ENCODE assay signal across 21 cellular contexts in genomic region chr22:33569547-33569946, GRCh38.
A peak's percentile ranks its signal among the peaks of the same experiment; 100 is the strongest.
DNase-seq lines count a peak whose midpoint lies in the region; ATAC-seq and TF ChIP-seq lines count a peak whose summit lies in the region.
"Had no signal": no experiment of that assay in that cellular context is flagged by ENCODE, and none has a peak within 500 bp of the region (broad histone marks: within the 10 kb centered on the region; RNA-seq: fewer than 3 reads in every experiment).

No MANE protein-coding gene starts in this region.

- H4K20me1 ChIP-seq in DOHH2 (ENCODE audit: control insufficient read depth, insufficient read depth, low read depth, low read length), result no peaks in the 10 kb centered on the region
- H4K20me1 ChIP-seq in MM.1S (ENCODE audit: insufficient read depth, low read length), result no peaks in the 10 kb centered on the region

- H3K79me2 ChIP-seq in DOHH2 (ENCODE audit: control insufficient read depth, low read length) (no peaks in the 10 kb centered on the region), MM.1S (ENCODE audit: low read length) (peaks cover 44% of the 10 kb centered on the region)

- peak overlapping the region; percentile 52 for H2AFZ ChIP-seq in MM.1S (ENCODE audit: low read length)

- DNase-seq in MM.1S (no peak), naive B cell (no peak), T-cell (no peak), mesenteric fat pad (ENCODE audit: low spot score) (no peak), SIG-M5 treated with dmso at 0.1 percent for 504 hours (lab: John Stamatoyannopoulos, UW; ENCODE audit: unreplicated experiment) (no peak)
- no peak for DNase-seq in activated naive CD8-positive, alpha-beta T cell treated with anti-CD3 and anti-CD28 coated beads, Interleukin-2, amount 10 ng/mL, durations not matched to agents 7 days and 5 days
- DNase-seq in effector CD8-positive, alpha-beta T cell (lab: John Stamatoyannopoulos, UW), result no peak
- DNase-seq: activated CD4-positive, alpha-beta T cell treated with anti-CD3 and anti-CD28 coated beads, Interleukin-2, amount 50 U/mL, for 1 hour; activated naive CD4-positive, alpha-beta T cell; activated T-cell treated with anti-CD3 and anti-CD28 coated beads for 4 hours; CD4-positive, alpha-beta memory T cell; DMS53; H7; left colon; NCI-H1930; NCI-H524 treated with DMSO at 0.1 percent for 48 hours; stimulated activated CD4-positive, alpha-beta T cell treated with anti-CD3 and anti-CD28 coated beads, Interleukin-1b, Interleukin-23, amount 100 ng/mL, for 48 hours; stimulated activated naive CD8-positive, alpha-beta T cell treated with anti-CD3 and anti-CD28 coated beads, Interleukin-15, amount 100 ng/mL, for 72 hours; trophoblast cell had no signal

- H3K36me3 Mint-ChIP-seq in activated naive CD8-positive, alpha-beta T cell treated with anti-CD3 and anti-CD28 coated beads, Interleukin-2, amount 10 ng/mL, durations not matched to agents 7 days and 5 days, result no peaks in the 10 kb centered on the region
- H3K36me3 Mint-ChIP-seq in naive B cell (peaks cover 0 to 5% of the 10 kb centered on the region in 2 donors), T-cell (no peaks in the 10 kb centered on the region)
- H3K36me3 Mint-ChIP-seq: CD4-positive, alpha-beta memory T cell had no signal

- peaks cover 2% of the 10 kb centered on the region for H3K27me3 Mint-ChIP-seq in activated naive CD8-positive, alpha-beta T cell treated with anti-CD3 and anti-CD28 coated beads, Interleukin-2, amount 10 ng/mL, durations not matched to agents 7 days and 5 days
- no peaks in the 10 kb centered on the region for H3K27me3 Mint-ChIP-seq in naive B cell
- peaks cover 0 to 4% of the 10 kb centered on the region in 2 donors for H3K27me3 Mint-ChIP-seq in T-cell
- H3K27me3 Mint-ChIP-seq: stimulated activated naive CD8-positive, alpha-beta T cell treated with anti-CD3 and anti-CD28 coated beads, Interleukin-15, amount 100 ng/mL, for 72 hours had no signal

- H3K36me3 ChIP-seq in DOHH2 (ENCODE audit: control insufficient read depth, low read length), result no peaks in the 10 kb centered on the region
- no peaks in the 10 kb centered on the region for H3K36me3 ChIP-seq in MM.1S (replicated peaks; ENCODE audit: insufficient read depth, low read length)

- ATAC-seq in activated naive CD8-positive, alpha-beta T cell treated with anti-CD3 and anti-CD28 coated beads, Interleukin-2, amount 10 ng/mL, durations not matched to agents 7 days and 5 days (ENCODE audit: low read depth), result no peak
- ATAC-seq in naive B cell (ENCODE audit: low read depth in 2 of 2) (no peak), T-cell (replicated peaks in 1 of 4) (no peak)
- ATAC-seq: left colon; Panc1; stimulated activated naive CD8-positive, alpha-beta T cell treated with anti-CD3 and anti-CD28 coated beads, Interleukin-15, amount 100 ng/mL, for 72 hours had no signal

- no peak for TF ChIP-seq CTCF in DOHH2 (IDR thresholded peaks at IDR 0.05; ENCODE audit: low read depth, low read length, poor library complexity, severe bottlenecking)
- no peak for TF ChIP-seq CTCF in MM.1S (IDR thresholded peaks at IDR 0.05; ENCODE audit: low read length)

- H3K4me3 ChIP-seq in DOHH2 (ENCODE audit: low read length) (peak overlapping the region; percentile 73), MM.1S (ENCODE audit: low read length) (peak overlapping the region; percentile 58; the same call in 1 of the 2 replicates)

- no peaks in the 10 kb centered on the region for H3K9me3 ChIP-seq in DOHH2 (ENCODE audit: control insufficient read depth, insufficient read depth, low read length)
- no peaks in the 10 kb centered on the region for H3K9me3 ChIP-seq in MM.1S (replicated peaks; ENCODE audit: insufficient read depth, low read length)

- no peaks in the 10 kb centered on the region for H3K9me2 ChIP-seq in DOHH2 (replicated peaks; ENCODE audit: control insufficient read depth, low read length)
- H3K9me2 ChIP-seq in MM.1S (replicated peaks; ENCODE audit: insufficient read depth, low read length), result no peaks in the 10 kb centered on the region

- peak overlapping the region; percentile 83 for H3K9ac ChIP-seq in MM.1S (ENCODE audit: low read length)

- H3K4me1 ChIP-seq in DOHH2 (ENCODE audit: control insufficient read depth, low read length) (peaks cover 91% of the 10 kb centered on the region), MM.1S (ENCODE audit: low read length) (peaks cover 32% of the 10 kb centered on the region)

- peak overlapping the region; percentile 21 for H3K27ac Mint-ChIP-seq in activated naive CD8-positive, alpha-beta T cell treated with anti-CD3 and anti-CD28 coated beads, Interleukin-2, amount 10 ng/mL, durations not matched to agents 7 days and 5 days
- H3K27ac Mint-ChIP-seq in naive B cell (peak overlapping the region; percentile 94 to 99 (median 98)), T-cell (no peak overlapping the region)
- H3K27ac Mint-ChIP-seq: CD4-positive, alpha-beta memory T cell had no signal

- POLR2A ChIA-PET in activated naive CD8-positive, alpha-beta T cell treated with anti-CD3 and anti-CD28 coated beads, Interleukin-2, amount 10 ng/mL, durations not matched to agents 7 days and 5 days (lab: Charles Lee), result no interaction called here
- POLR2A ChIA-PET in T-cell (lab: Charles Lee), result no interaction called here

- H3K4me3 Mint-ChIP-seq in activated naive CD8-positive, alpha-beta T cell treated with anti-CD3 and anti-CD28 coated beads, Interleukin-2, amount 10 ng/mL, durations not matched to agents 7 days and 5 days, result no peak overlapping the region
- H3K4me3 Mint-ChIP-seq in naive B cell (peak overlapping the region; percentile 17 to 92 (median 82)), T-cell (no peak overlapping the region)
- H3K4me3 Mint-ChIP-seq: CD4-positive, alpha-beta memory T cell; stimulated activated naive CD8-positive, alpha-beta T cell treated with anti-CD3 and anti-CD28 coated beads, Interleukin-15, amount 100 ng/mL, for 72 hours had no signal

- H3K9me3 Mint-ChIP-seq in activated naive CD8-positive, alpha-beta T cell treated with anti-CD3 and anti-CD28 coated beads, Interleukin-2, amount 10 ng/mL, durations not matched to agents 7 days and 5 days, result peaks cover 1% of the 10 kb centered on the region
- H3K9me3 Mint-ChIP-seq in naive B cell (peaks cover 0 to 4% (median 0%) of the 10 kb centered on the region in 7 donors), T-cell (peaks cover 0 to 10% (median 2%) of the 10 kb centered on the region in 3 donors)

- H3K27me3 ChIP-seq in DOHH2 (ENCODE audit: control insufficient read depth, low read length) (no peaks in the 10 kb centered on the region), MM.1S (replicated peaks; ENCODE audit: insufficient read depth, low read length) (no peaks in the 10 kb centered on the region)

- H3K4me2 ChIP-seq in DOHH2 (ENCODE audit: low read length), result peak overlapping the region; percentile 96
- H3K4me2 ChIP-seq in MM.1S (ENCODE audit: low read depth, low read length), result peak overlapping the region; percentile 97

- H3F3A ChIP-seq in DOHH2 (ENCODE audit: control insufficient read depth, insufficient read depth), result peaks cover 13% of the 10 kb centered on the region
- H3F3A ChIP-seq in MM.1S (ENCODE audit: insufficient read depth, low read length), result peaks cover 20% of the 10 kb centered on the region

- H3K4me1 Mint-ChIP-seq in activated naive CD8-positive, alpha-beta T cell treated with anti-CD3 and anti-CD28 coated beads, Interleukin-2, amount 10 ng/mL, durations not matched to agents 7 days and 5 days, result peaks cover 2% of the 10 kb centered on the region
- H3K4me1 Mint-ChIP-seq in naive B cell (peaks cover 80 to 96% (median 87%) of the 10 kb centered on the region in 3 donors), T-cell (peaks cover 0 to 7% (median 0%) of the 10 kb centered on the region in 3 donors)

- CTCF ChIA-PET in T-cell (lab: Charles Lee), result no interaction called here

- peak overlapping the region; percentile 96 for H3K27ac ChIP-seq in DOHH2 (ENCODE audit: low read depth, low read length)
- peak overlapping the region; percentile 99 for H3K27ac ChIP-seq in MM.1S (ENCODE audit: low read length)

Comparison
In these comparisons a context has a peak if more than half of its experiments do, and no peak if none do; other contexts are left out.
1. H3K27ac Mint-ChIP-seq: peak in activated naive CD8-positive, alpha-beta T cell treated with anti-CD3 and anti-CD28 coated beads, Interleukin-2, amount 10 ng/mL, durations not matched to agents 7 days and 5 days (single experiment) and naive B cell (6 of 6); none in T-cell (0 of 2).
2. H3K4me3 Mint-ChIP-seq: peak in naive B cell (8 of 8); none in activated naive CD8-positive, alpha-beta T cell treated with anti-CD3 and anti-CD28 coated beads, Interleukin-2, amount 10 ng/mL, durations not matched to agents 7 days and 5 days (single experiment) and T-cell (0 of 3).